ENCODE assay signal across 18 cellular contexts in genomic region chr2:69242651-69243051, GRCh38.
DNase-seq lines count a peak whose midpoint lies in the region; ATAC-seq lines count a peak whose summit lies in the region.
"Had no signal": no experiment of that assay in that cellular context is flagged by ENCODE, and none has a peak within 500 bp of the region (broad histone marks: within the 10 kb centered on the region; RNA-seq: fewer than 3 reads in every experiment).

No MANE protein-coding gene starts in this region.

- CTCF ChIA-PET in activated CD4-positive, alpha-beta memory T cell treated with anti-CD3 and anti-CD28 coated beads for 36 hours (lab: Charles Lee), result no interaction called here

- no peak overlapping the region for H3K27ac Mint-ChIP-seq in activated CD4-positive, alpha-beta memory T cell treated with anti-CD3 and anti-CD28 coated beads for 36 hours
- H3K27ac Mint-ChIP-seq: activated CD4-positive, alpha-beta T cell treated with anti-CD3 and anti-CD28 coated beads for 36 hours; CD14-positive monocyte; T-cell had no signal

- peak overlapping the region; percentile 69 for H3K27ac ChIP-seq in rectal smooth muscle tissue (ENCODE audit: low read depth, low read length)
- H3K27ac ChIP-seq: body of pancreas, pancreas had no signal

- H3K36me3 ChIP-seq in rectal smooth muscle tissue (ENCODE audit: control insufficient read depth, insufficient read depth, low read length), result no peaks in the 10 kb centered on the region
- H3K36me3 ChIP-seq: pancreas, Peyer's patch had no signal

- intact Hi-C loops in activated CD4-positive, alpha-beta memory T cell treated with anti-CD3 and anti-CD28 coated beads for 36 hours (cut with micrococcal nuclease), result no loop called here

- H3K4me3 Mint-ChIP-seq in activated CD4-positive, alpha-beta memory T cell treated with anti-CD3 and anti-CD28 coated beads for 36 hours, result no peak overlapping the region
- H3K4me3 Mint-ChIP-seq: activated CD4-positive, alpha-beta T cell treated with anti-CD3 and anti-CD28 coated beads for 36 hours; CD14-positive monocyte; T-cell had no signal

- peaks cover 17% of the 10 kb centered on the region for H3K4me1 ChIP-seq in rectal smooth muscle tissue (ENCODE audit: control insufficient read depth, insufficient read depth, low read length)
- H3K4me1 ChIP-seq: body of pancreas, pancreas, Peyer's patch had no signal

- no peak for ATAC-seq in GM21381 (IDR thresholded peaks at IDR 0.05; ENCODE audit: unreplicated experiment)
- no peak for ATAC-seq in GM18861 (IDR thresholded peaks at IDR 0.05; ENCODE audit: unreplicated experiment)
- ATAC-seq: activated CD4-positive, alpha-beta T cell treated with anti-CD3 and anti-CD28 coated beads for 36 hours; body of pancreas; HCT116; pancreas; T-cell had no signal

- H3K36me3 Mint-ChIP-seq in activated CD4-positive, alpha-beta memory T cell treated with anti-CD3 and anti-CD28 coated beads for 36 hours, result no peaks in the 10 kb centered on the region
- H3K36me3 Mint-ChIP-seq: CD14-positive monocyte, T-cell had no signal

- H3K9me3 Mint-ChIP-seq in activated CD4-positive, alpha-beta memory T cell treated with anti-CD3 and anti-CD28 coated beads for 36 hours, result no peaks in the 10 kb centered on the region
- H3K9me3 Mint-ChIP-seq: T-cell had no signal

- POLR2A ChIA-PET in activated CD4-positive, alpha-beta memory T cell treated with anti-CD3 and anti-CD28 coated beads for 36 hours (lab: Charles Lee), result no interaction called here

- peak; percentile 69 for DNase-seq in AG20443 (ENCODE audit: low spot score)
- peak; percentile 57 for DNase-seq in NCI-H82 treated with DMSO at 0.1 percent for 48 hours (lab: John Stamatoyannopoulos, UW; ENCODE audit: unreplicated experiment)
- peak; percentile 93 for DNase-seq in fibroblast of peridontal ligament (ENCODE audit: extremely low read depth)
- no peak for DNase-seq in activated CD4-positive, alpha-beta memory T cell treated with anti-CD3 and anti-CD28 coated beads for 36 hours
- no peak for DNase-seq in epidermal melanocyte (ENCODE audit: insufficient read length, low spot score)
- DNase-seq: activated CD4-positive, alpha-beta T cell treated with anti-CD3 and anti-CD28 coated beads for 36 hours; body of pancreas; effector memory CD4-positive, alpha-beta T cell; NCI-H1092; NCI-H345; pancreas; Peyer's patch; T-cell had no signal

- peaks cover 15% of the 10 kb centered on the region for H3K27me3 Mint-ChIP-seq in activated CD4-positive, alpha-beta memory T cell treated with anti-CD3 and anti-CD28 coated beads for 36 hours

- no peak overlapping the region for H3K4me3 ChIP-seq in rectal smooth muscle tissue (ENCODE audit: low read length)
- H3K4me3 ChIP-seq: body of pancreas, pancreas, Peyer's patch had no signal

- H3K4me1 Mint-ChIP-seq in activated CD4-positive, alpha-beta memory T cell treated with anti-CD3 and anti-CD28 coated beads for 36 hours (ENCODE audit: low read depth), result no peaks in the 10 kb centered on the region
- H3K4me1 Mint-ChIP-seq: activated CD4-positive, alpha-beta T cell treated with anti-CD3 and anti-CD28 coated beads for 36 hours; T-cell had no signal

- H3K27me3 ChIP-seq in rectal smooth muscle tissue (ENCODE audit: control insufficient read depth, insufficient read depth, low read length), result no peaks in the 10 kb centered on the region
- H3K27me3 ChIP-seq: body of pancreas, pancreas, Peyer's patch had no signal

- H3K9ac ChIP-seq in rectal smooth muscle tissue (ENCODE audit: low read length), result no peak overlapping the region

Comparison
In these comparisons a context has a peak if more than half of its experiments do, and no peak if none do; other contexts are left out.
1. DNase-seq: peak in AG20443 (single experiment), NCI-H82 treated with DMSO at 0.1 percent for 48 hours (single experiment) and fibroblast of peridontal ligament (single experiment); none in activated CD4-positive, alpha-beta memory T cell treated with anti-CD3 and anti-CD28 coated beads for 36 hours (single experiment) and epidermal melanocyte (single experiment).